In the genomic region with DNA sequence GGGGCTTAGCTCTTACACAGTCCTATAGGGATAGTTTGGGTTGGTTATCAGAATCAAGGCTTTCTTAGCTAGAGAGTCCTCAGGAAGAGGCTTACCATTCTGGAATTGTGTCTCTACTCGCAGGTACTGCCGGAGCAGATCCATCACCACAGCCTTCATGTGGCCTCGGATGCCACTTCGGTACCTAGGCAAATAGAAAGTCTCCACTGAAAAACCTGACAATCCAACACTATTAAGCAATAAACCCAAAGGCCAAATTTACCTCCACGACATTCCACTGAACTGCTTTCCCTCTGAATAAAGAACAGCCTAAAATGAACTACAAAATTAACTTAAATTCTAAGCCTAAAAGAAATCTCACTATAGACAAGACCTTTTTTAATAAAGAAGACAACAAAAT, we compare ENCODE assay signal across 22 cellular contexts.
"Had no signal": no experiment of that assay in that cellular context is flagged by ENCODE, and none has a peak within 500 bp of the region (broad histone marks: within the 10 kb centered on the region; RNA-seq: fewer than 3 reads in every experiment).

No MANE protein-coding gene starts in this region.

- DNase-seq: activated B cell treated with CpG ODN at 0.5 μM for 24 hours; activated CD4-positive, alpha-beta memory T cell treated with anti-CD3 and anti-CD28 coated beads for 36 hours; activated CD4-positive, alpha-beta T cell treated with anti-CD3 and anti-CD28 coated beads for 1 hour; activated CD8-positive, alpha-beta memory T cell treated with anti-CD3 and anti-CD28 coated beads for 24 hours; activated naive CD4-positive, alpha-beta T cell treated with anti-CD3 and anti-CD28 coated beads, Interleukin-2, amount 50 U/mL, for 16 hours; activated naive CD8-positive, alpha-beta T cell treated with anti-CD3 and anti-CD28 coated beads, Interleukin-2, amount 10 ng/mL, durations not matched to agents 7 days and 5 days; activated T-cell treated with anti-CD3 and anti-CD28 coated beads, Interleukin-2, amount 50 U/mL, for 48 hours; aorta; central memory CD4-positive, alpha-beta T cell; NCI-H1105; NCI-H2029 treated with DMSO at 0.1 percent for 48 hours; NCI-H510A; NCI-H526 treated with DMSO at 0.1 percent for 48 hours; NCI-H82; RPMI8226; T-helper 9 cell had no signal

- H3K27ac Mint-ChIP-seq: activated B cell treated with CpG ODN at 0.5 μM for 24 hours; activated CD4-positive, alpha-beta memory T cell treated with anti-CD3 and anti-CD28 coated beads for 36 hours; activated CD4-positive, alpha-beta T cell treated with anti-CD3 and anti-CD28 coated beads, Interleukin-2, amount 10 ng/mL, durations not matched to agents 7 days and 5 days; activated naive CD8-positive, alpha-beta T cell treated with anti-CD3 and anti-CD28 coated beads, Interleukin-2, amount 10 ng/mL, durations not matched to agents 7 days and 5 days; T-helper 1 cell treated with Interleukin-12 subunit alpha and Interleukin-12 subunit beta and Interleukin-4 antibody, amounts not matched to agents 30 μg/mL and 1 μg/mL, for 36 hours had no signal

- H3K4me3 Mint-ChIP-seq: activated B cell treated with CpG ODN at 0.5 μM for 24 hours; activated CD4-positive, alpha-beta memory T cell treated with anti-CD3 and anti-CD28 coated beads for 36 hours; activated CD4-positive, alpha-beta T cell treated with anti-CD3 and anti-CD28 coated beads, Interleukin-2, amount 10 ng/mL, durations not matched to agents 7 days and 5 days; activated naive CD8-positive, alpha-beta T cell treated with anti-CD3 and anti-CD28 coated beads, Interleukin-2, amount 10 ng/mL, durations not matched to agents 7 days and 5 days; T-helper 1 cell treated with Interleukin-12 subunit alpha and Interleukin-12 subunit beta and Interleukin-4 antibody, amounts not matched to agents 30 μg/mL and 1 μg/mL, for 36 hours had no signal

- H3K9me3 ChIP-seq: breast epithelium, SJCRH30, SK-N-SH had no signal

- H3K27me3 Mint-ChIP-seq: activated B cell treated with CpG ODN at 0.5 μM for 24 hours; activated CD4-positive, alpha-beta memory T cell treated with anti-CD3 and anti-CD28 coated beads for 36 hours; activated CD4-positive, alpha-beta T cell treated with anti-CD3 and anti-CD28 coated beads, Interleukin-2, amount 10 ng/mL, durations not matched to agents 7 days and 5 days; activated naive CD8-positive, alpha-beta T cell treated with anti-CD3 and anti-CD28 coated beads, Interleukin-2, amount 10 ng/mL, durations not matched to agents 7 days and 5 days had no signal

- H3K27ac ChIP-seq: breast epithelium, SJCRH30 had no signal

- H3K4me1 ChIP-seq: breast epithelium, SJCRH30 had no signal

- H3K4me1 Mint-ChIP-seq: activated B cell treated with CpG ODN at 0.5 μM for 24 hours; activated CD4-positive, alpha-beta T cell treated with anti-CD3 and anti-CD28 coated beads, Interleukin-2, amount 10 ng/mL, durations not matched to agents 7 days and 5 days had no signal

- ATAC-seq: Panc1 had no signal

- H3K9me3 Mint-ChIP-seq: activated B cell treated with CpG ODN at 0.5 μM for 24 hours; activated CD4-positive, alpha-beta memory T cell treated with anti-CD3 and anti-CD28 coated beads for 36 hours; activated CD4-positive, alpha-beta T cell treated with anti-CD3 and anti-CD28 coated beads, Interleukin-2, amount 10 ng/mL, durations not matched to agents 7 days and 5 days; activated naive CD8-positive, alpha-beta T cell treated with anti-CD3 and anti-CD28 coated beads, Interleukin-2, amount 10 ng/mL, durations not matched to agents 7 days and 5 days; T-helper 1 cell treated with Interleukin-12 subunit alpha and Interleukin-12 subunit beta and Interleukin-4 antibody, amounts not matched to agents 30 μg/mL and 1 μg/mL, for 36 hours had no signal

- H3K27me3 ChIP-seq: breast epithelium, SJCRH30 had no signal

- H3K4me3 ChIP-seq: breast epithelium, SJCRH30 had no signal
